Comparison of ENCODE assay signal across 13 cellular contexts in the genomic region with DNA sequence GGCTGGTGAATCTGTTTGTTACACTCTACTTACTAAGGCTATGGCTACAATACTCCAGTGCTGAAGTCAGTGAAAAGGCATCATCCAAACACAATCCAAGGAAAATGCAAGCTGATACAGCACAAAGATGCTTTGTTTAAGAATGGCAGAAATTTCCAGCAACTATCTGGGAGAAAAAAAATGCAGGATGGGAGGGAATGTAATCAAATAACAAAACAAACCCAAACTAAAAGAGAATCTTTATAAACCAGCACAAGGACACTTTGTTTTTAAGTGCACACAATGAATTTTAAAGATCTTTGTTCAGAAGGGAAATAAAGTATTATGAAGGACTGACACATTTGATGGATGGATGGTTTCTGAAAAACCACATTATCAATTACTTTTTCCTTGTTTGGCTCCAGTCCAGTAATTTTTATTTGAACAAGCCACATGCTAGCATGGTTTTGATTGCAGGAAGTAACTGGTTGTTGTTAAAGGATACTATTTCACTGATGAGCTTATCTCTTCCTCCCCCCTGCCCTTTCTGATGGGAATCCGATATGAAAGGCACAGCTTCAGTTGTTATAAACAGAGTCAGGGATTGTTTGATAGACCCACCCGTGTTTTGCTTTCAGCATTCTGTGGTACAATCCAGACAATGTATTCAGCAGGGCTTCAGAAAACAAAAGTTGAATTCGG. TPM values are rescaled to one million over a fixed set of nuclear protein-coding genes. Genes with fewer than 3 reads are reported as not detected.
DNase-seq lines count a peak whose midpoint lies in the region; ATAC-seq and TF ChIP-seq lines count a peak whose summit lies in the region.
"Had no signal": no experiment of that assay in that cellular context is flagged by ENCODE, and none has a peak within 500 bp of the region (broad histone marks: within the 10 kb centered on the region; RNA-seq: fewer than 3 reads in every experiment).

No MANE protein-coding gene starts in this region.

- H3K27me3 Mint-ChIP-seq in nephron (ENCODE audit: low read depth) = no peaks in the 10 kb centered on the region
- H3K27me3 Mint-ChIP-seq: activated naive CD8-positive, alpha-beta T cell treated with anti-CD3 and anti-CD28 coated beads, Interleukin-2, amount 10 ng/mL, durations not matched to agents 7 days and 5 days had no signal

- peaks cover 9% of the 10 kb centered on the region for H3K4me1 Mint-ChIP-seq in nephron

- no peaks in the 10 kb centered on the region for H3K9me3 ChIP-seq in BLaER1

- no peak for ATAC-seq in GM21619 (IDR thresholded peaks at IDR 0.05; ENCODE audit: unreplicated experiment)
- no peak for ATAC-seq in left lobe of liver

- no peak overlapping the region for H3K27ac ChIP-seq in BLaER1
- H3K27ac ChIP-seq: SK-N-MC had no signal

- H3K4me1 ChIP-seq in BLaER1 = peaks cover 11% of the 10 kb centered on the region

- H3K9ac ChIP-seq in BLaER1 = no peak overlapping the region

- H3K9me3 Mint-ChIP-seq in nephron = no peaks in the 10 kb centered on the region

- H3K4me3 ChIP-seq in BLaER1 = no peak overlapping the region
- H3K4me3 ChIP-seq: SK-N-MC had no signal

- H3K4me2 ChIP-seq in BLaER1 = peak overlapping the region; percentile 21; the same call in 1 of the 2 replicates

- H3K36me3 ChIP-seq in BLaER1 = no peaks in the 10 kb centered on the region

- DNase-seq in NCI-H146 (lab: John Stamatoyannopoulos, UW) = peak; percentile 75
- DNase-seq in SK-MEL-5 (ENCODE audit: low read depth, low spot score) = peak; percentile 81
- no peak for DNase-seq in MV-4-11 (lab: John Stamatoyannopoulos, UW)
- DNase-seq in activated CD4-positive, alpha-beta T cell treated with anti-CD3 and anti-CD28 coated beads for 1 hour = no peak
- DNase-seq in left lobe of liver (ENCODE audit: low spot score) = no peak
- DNase-seq: activated naive CD8-positive, alpha-beta T cell treated with anti-CD3 and anti-CD28 coated beads, Interleukin-2, amount 10 ng/mL, durations not matched to agents 7 days and 5 days; cerebellar nuclear complex; DMS79 had no signal

- in situ Hi-C loops in SK-MEL-5 (cut with HindIII; ENCODE audit: low pct_unique_long_range_greater_than_20kb, low sequenced_read_pairs) = no loop called here

- H3K36me3 Mint-ChIP-seq in nephron (ENCODE audit: low read depth) = no peaks in the 10 kb centered on the region
- H3K36me3 Mint-ChIP-seq: activated naive CD8-positive, alpha-beta T cell treated with anti-CD3 and anti-CD28 coated beads, Interleukin-2, amount 10 ng/mL, durations not matched to agents 7 days and 5 days had no signal

- H4K20me1 ChIP-seq in BLaER1 = no peaks in the 10 kb centered on the region

- H3K27me3 ChIP-seq in BLaER1 = no peaks in the 10 kb centered on the region

- TF ChIP-seq CTCF in nephron (IDR thresholded peaks at IDR 0.05; ENCODE audit: unreplicated experiment in 3 of 3) = no peak

- H3K4me3 Mint-ChIP-seq in nephron = no peak overlapping the region
- H3K4me3 Mint-ChIP-seq: activated naive CD8-positive, alpha-beta T cell treated with anti-CD3 and anti-CD28 coated beads, Interleukin-2, amount 10 ng/mL, durations not matched to agents 7 days and 5 days had no signal

- H3K27ac Mint-ChIP-seq in nephron = peak overlapping the region in 2 of 3 experiments; percentile 5 to 8
- H3K27ac Mint-ChIP-seq: activated naive CD8-positive, alpha-beta T cell treated with anti-CD3 and anti-CD28 coated beads, Interleukin-2, amount 10 ng/mL, durations not matched to agents 7 days and 5 days; progenitor cell of endocrine pancreas had no signal

RNA-seq across cellular contexts. Expression of a gene that starts 12.1 kb away (rescaled TPM):
- total RNA-seq in SK-MEL-5 (2014; rRNA removed; shearing (Covaris generic)) = 0.96 and 1.3 TPM in 2 replicates
- polyA plus RNA-seq in SK-MEL-5 (2015; cell fraction: cytosol; rRNA removed) = 3.5 and 10.9 TPM in 2 replicates
- 4.8 and 18.2 TPM in 2 replicates for polyA plus RNA-seq in SK-MEL-5 (2015; cell fraction: nucleus; rRNA removed)
- 3.4 TPM for total RNA-seq in left lobe of liver

Comparison
In these comparisons a context has a peak if more than half of its experiments do, and no peak if none do; other contexts are left out.
1. DNase-seq: peak in NCI-H146 (single experiment) and SK-MEL-5 (single experiment); none in MV-4-11 (single experiment), activated CD4-positive, alpha-beta T cell treated with anti-CD3 and anti-CD28 coated beads for 1 hour (single experiment) and left lobe of liver (single experiment).